1 cellular context compared by ENCODE assay signal in genomic region chr14:91060472-91061308, GRCh38.
TF ChIP-seq lines count a peak whose summit lies in the region.

RPS6KA5 (minus strand) TSS chr14:91060641; CDS start chr14:91060434, 207 bp downstream.

TF ChIP-seq in GM12878, 131 proteins besides CTCF, POLR2A, EP300 and RAD21 (continued from another document and continues in another):
- TF ChIP-seq, protein P1, sequence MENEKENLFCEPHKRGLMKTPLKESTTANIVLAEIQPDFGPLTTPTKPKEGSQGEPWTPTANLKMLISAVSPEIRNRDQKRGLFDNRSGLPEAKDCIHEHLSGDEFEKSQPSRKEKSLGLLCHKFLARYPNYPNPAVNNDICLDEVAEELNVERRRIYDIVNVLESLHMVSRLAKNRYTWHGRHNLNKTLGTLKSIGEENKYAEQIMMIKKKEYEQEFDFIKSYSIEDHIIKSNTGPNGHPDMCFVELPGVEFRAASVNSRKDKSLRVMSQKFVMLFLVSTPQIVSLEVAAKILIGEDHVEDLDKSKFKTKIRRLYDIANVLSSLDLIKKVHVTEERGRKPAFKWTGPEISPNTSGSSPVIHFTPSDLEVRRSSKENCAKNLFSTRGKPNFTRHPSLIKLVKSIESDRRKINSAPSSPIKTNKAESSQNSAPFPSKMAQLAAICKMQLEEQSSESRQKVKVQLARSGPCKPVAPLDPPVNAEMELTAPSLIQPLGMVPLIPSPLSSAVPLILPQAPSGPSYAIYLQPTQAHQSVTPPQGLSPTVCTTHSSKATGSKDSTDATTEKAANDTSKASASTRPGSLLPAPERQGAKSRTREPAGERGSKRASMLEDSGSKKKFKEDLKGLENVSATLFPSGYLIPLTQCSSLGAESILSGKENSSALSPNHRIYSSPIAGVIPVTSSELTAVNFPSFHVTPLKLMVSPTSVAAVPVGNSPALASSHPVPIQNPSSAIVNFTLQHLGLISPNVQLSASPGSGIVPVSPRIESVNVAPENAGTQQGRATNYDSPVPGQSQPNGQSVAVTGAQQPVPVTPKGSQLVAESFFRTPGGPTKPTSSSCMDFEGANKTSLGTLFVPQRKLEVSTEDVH (IDR thresholded peaks at IDR 0.05; ENCODE audit: low read depth, partially characterized antibody) = no peak
- TF ChIP-seq ZNF384 (IDR thresholded peaks at IDR 0.05; ENCODE audit: borderline replicate concordance, low read depth, low read length) = no peak
- TF ChIP-seq HDGF (IDR thresholded peaks at IDR 0.05) = peak; percentile 99
- 0 out of 2 replicates have a peak, but pooled peaks have one; percentile 17 for TF ChIP-seq TARDBP (IDR thresholded peaks at IDR 0.05; ENCODE audit: borderline replicate concordance)
- TF ChIP-seq TCF7 (IDR thresholded peaks at IDR 0.05; ENCODE audit: borderline replicate concordance) = no peak
- TF ChIP-seq MTA3 (IDR thresholded peaks at IDR 0.05; ENCODE audit: borderline replicate concordance, low read length) = no peak
- TF ChIP-seq, protein P2, sequence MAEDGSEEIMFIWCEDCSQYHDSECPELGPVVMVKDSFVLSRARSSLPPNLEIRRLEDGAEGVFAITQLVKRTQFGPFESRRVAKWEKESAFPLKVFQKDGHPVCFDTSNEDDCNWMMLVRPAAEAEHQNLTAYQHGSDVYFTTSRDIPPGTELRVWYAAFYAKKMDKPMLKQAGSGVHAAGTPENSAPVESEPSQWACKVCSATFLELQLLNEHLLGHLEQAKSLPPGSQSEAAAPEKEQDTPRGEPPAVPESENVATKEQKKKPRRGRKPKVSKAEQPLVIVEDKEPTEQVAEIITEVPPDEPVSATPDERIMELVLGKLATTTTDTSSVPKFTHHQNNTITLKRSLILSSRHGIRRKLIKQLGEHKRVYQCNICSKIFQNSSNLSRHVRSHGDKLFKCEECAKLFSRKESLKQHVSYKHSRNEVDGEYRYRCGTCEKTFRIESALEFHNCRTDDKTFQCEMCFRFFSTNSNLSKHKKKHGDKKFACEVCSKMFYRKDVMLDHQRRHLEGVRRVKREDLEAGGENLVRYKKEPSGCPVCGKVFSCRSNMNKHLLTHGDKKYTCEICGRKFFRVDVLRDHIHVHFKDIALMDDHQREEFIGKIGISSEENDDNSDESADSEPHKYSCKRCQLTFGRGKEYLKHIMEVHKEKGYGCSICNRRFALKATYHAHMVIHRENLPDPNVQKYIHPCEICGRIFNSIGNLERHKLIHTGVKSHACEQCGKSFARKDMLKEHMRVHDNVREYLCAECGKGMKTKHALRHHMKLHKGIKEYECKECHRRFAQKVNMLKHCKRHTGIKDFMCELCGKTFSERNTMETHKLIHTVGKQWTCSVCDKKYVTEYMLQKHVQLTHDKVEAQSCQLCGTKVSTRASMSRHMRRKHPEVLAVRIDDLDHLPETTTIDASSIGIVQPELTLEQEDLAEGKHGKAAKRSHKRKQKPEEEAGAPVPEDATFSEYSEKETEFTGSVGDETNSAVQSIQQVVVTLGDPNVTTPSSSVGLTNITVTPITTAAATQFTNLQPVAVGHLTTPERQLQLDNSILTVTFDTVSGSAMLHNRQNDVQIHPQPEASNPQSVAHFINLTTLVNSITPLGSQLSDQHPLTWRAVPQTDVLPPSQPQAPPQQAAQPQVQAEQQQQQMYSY (CRISPR knock-in tag; IDR thresholded peaks at IDR 0.05) = no peak
- 0 out of 2 replicates have a peak, but pooled peaks have one; percentile 37 for TF ChIP-seq RBBP5 (conservative IDR thresholded peaks at IDR 0.05)
- peak; percentile 17; the same call in 1 of the 2 replicates for TF ChIP-seq PAX5 (IDR thresholded peaks at IDR 0.05; ENCODE audit: borderline replicate concordance, low read depth, low read length)
- TF ChIP-seq SKIL (IDR thresholded peaks at IDR 0.05; ENCODE audit: low read depth, poor library complexity, severe bottlenecking) = no peak
- TF ChIP-seq KDM1A (IDR thresholded peaks at IDR 0.05; ENCODE audit: borderline replicate concordance) = no peak
- TF ChIP-seq BRCA1 (IDR thresholded peaks at IDR 0.05; ENCODE audit: low read depth, low read length) = no peak
- no peak for TF ChIP-seq SMARCA5 (IDR thresholded peaks at IDR 0.05)
- no peak for TF ChIP-seq CHD1 (IDR thresholded peaks at IDR 0.05; ENCODE audit: low read depth, low read length)
- peak; percentile 92 for TF ChIP-seq SP1 (IDR thresholded peaks at IDR 0.05; ENCODE audit: low read depth, low read length)
- no peak for TF ChIP-seq ZNF274 (IDR thresholded peaks at IDR 0.05; ENCODE audit: insufficient read depth, insufficient read length)
- TF ChIP-seq, protein P3, sequence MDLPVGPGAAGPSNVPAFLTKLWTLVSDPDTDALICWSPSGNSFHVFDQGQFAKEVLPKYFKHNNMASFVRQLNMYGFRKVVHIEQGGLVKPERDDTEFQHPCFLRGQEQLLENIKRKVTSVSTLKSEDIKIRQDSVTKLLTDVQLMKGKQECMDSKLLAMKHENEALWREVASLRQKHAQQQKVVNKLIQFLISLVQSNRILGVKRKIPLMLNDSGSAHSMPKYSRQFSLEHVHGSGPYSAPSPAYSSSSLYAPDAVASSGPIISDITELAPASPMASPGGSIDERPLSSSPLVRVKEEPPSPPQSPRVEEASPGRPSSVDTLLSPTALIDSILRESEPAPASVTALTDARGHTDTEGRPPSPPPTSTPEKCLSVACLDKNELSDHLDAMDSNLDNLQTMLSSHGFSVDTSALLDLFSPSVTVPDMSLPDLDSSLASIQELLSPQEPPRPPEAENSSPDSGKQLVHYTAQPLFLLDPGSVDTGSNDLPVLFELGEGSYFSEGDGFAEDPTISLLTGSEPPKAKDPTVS (IDR thresholded peaks at IDR 0.05; ENCODE audit: low read depth, low read length) = no peak
- TF ChIP-seq ZZZ3 (IDR thresholded peaks at IDR 0.05; ENCODE audit: control insufficient read depth, insufficient read length, low read depth) = no peak
- no peak for TF ChIP-seq ESRRA (IDR thresholded peaks at IDR 0.05; ENCODE audit: low read length)
- TF ChIP-seq SPI1 (IDR thresholded peaks at IDR 0.05; ENCODE audit: borderline replicate concordance, insufficient read depth, low read depth, low read length) = peak; percentile 24; the same call in 1 of the 2 replicates
- 0 out of 2 replicates have a peak, but pooled peaks have one; percentile 12 for TF ChIP-seq TCF3 (IDR thresholded peaks at IDR 0.05; ENCODE audit: borderline replicate concordance, insufficient read depth, low read depth, low read length)
- TF ChIP-seq E2F4 (IDR thresholded peaks at IDR 0.05; ENCODE audit: low read depth, low read length) = peak; percentile 78
- peak in 1 of 2 experiments; percentile 8; a peak in 1 of 4 replicates for TF ChIP-seq BHLHE40 (IDR thresholded peaks at IDR 0.05; ENCODE audit: borderline replicate concordance in 1 of 2, low read depth in 2 of 2, low read length in 1 of 2)
- no peak for TF ChIP-seq CBFB (IDR thresholded peaks at IDR 0.05; ENCODE audit: low read depth)
- no peak for TF ChIP-seq ZNF217 (IDR thresholded peaks at IDR 0.05)
- no peak; the same call in 1 of the 2 replicates for TF ChIP-seq PML (IDR thresholded peaks at IDR 0.05; ENCODE audit: low read length)
- no peak for TF ChIP-seq SMAD5 (IDR thresholded peaks at IDR 0.05; ENCODE audit: low read depth)
- TF ChIP-seq, protein P4, sequence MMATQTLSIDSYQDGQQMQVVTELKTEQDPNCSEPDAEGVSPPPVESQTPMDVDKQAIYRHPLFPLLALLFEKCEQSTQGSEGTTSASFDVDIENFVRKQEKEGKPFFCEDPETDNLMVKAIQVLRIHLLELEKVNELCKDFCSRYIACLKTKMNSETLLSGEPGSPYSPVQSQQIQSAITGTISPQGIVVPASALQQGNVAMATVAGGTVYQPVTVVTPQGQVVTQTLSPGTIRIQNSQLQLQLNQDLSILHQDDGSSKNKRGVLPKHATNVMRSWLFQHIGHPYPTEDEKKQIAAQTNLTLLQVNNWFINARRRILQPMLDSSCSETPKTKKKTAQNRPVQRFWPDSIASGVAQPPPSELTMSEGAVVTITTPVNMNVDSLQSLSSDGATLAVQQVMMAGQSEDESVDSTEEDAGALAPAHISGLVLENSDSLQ (IDR thresholded peaks at IDR 0.05) = peak; percentile 99
- no peak for TF ChIP-seq ZSCAN29 (IDR thresholded peaks at IDR 0.05)
- peak; percentile 83 for TF ChIP-seq NRF1 (conservative IDR thresholded peaks at IDR 0.05; ENCODE audit: low read depth, low read length)
- TF ChIP-seq SMAD1 (IDR thresholded peaks at IDR 0.05; ENCODE audit: low read depth, partially characterized antibody) = no peak
- peak; percentile 50 for TF ChIP-seq TBL1XR1 (IDR thresholded peaks at IDR 0.05; ENCODE audit: low read depth, low read length)
- TF ChIP-seq HCFC1 (IDR thresholded peaks at IDR 0.05; ENCODE audit: low read length) = no peak; the same call in none of the 2 replicates
- TF ChIP-seq CBX3 (IDR thresholded peaks at IDR 0.05; ENCODE audit: borderline replicate concordance, low read depth) = no peak
- TF ChIP-seq CBX5 (IDR thresholded peaks at IDR 0.05; ENCODE audit: low read depth) = no peak
- peak; percentile 92 for TF ChIP-seq RFX5 (IDR thresholded peaks at IDR 0.05; ENCODE audit: low read depth, low read length)
- no peak for TF ChIP-seq PAX8 (IDR thresholded peaks at IDR 0.05)
- peak; percentile 13; the same call in 1 of the 2 replicates for TF ChIP-seq GATAD2B (conservative IDR thresholded peaks at IDR 0.05; ENCODE audit: low read depth)
- peak; percentile 25 for TF ChIP-seq IKZF1 (conservative IDR thresholded peaks at IDR 0.05)
- no peak for TF ChIP-seq BCL11A (IDR thresholded peaks at IDR 0.05; ENCODE audit: low read depth, low read length)
- TF ChIP-seq JUND (IDR thresholded peaks at IDR 0.05; ENCODE audit: low read depth, low read length) = no peak
- TF ChIP-seq HDAC2 (IDR thresholded peaks at IDR 0.05) = no peak
- peak; percentile 95 for TF ChIP-seq NFYA (IDR thresholded peaks at IDR 0.05; ENCODE audit: borderline replicate concordance, low read depth, low read length)
- TF ChIP-seq FOXK2 (IDR thresholded peaks at IDR 0.05) = peak; percentile 91
- TF ChIP-seq, protein P5, sequence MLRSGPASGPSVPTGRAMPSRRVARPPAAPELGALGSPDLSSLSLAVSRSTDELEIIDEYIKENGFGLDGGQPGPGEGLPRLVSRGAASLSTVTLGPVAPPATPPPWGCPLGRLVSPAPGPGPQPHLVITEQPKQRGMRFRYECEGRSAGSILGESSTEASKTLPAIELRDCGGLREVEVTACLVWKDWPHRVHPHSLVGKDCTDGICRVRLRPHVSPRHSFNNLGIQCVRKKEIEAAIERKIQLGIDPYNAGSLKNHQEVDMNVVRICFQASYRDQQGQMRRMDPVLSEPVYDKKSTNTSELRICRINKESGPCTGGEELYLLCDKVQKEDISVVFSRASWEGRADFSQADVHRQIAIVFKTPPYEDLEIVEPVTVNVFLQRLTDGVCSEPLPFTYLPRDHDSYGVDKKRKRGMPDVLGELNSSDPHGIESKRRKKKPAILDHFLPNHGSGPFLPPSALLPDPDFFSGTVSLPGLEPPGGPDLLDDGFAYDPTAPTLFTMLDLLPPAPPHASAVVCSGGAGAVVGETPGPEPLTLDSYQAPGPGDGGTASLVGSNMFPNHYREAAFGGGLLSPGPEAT (IDR thresholded peaks at IDR 0.05; ENCODE audit: low read depth) = no peak
- no peak for TF ChIP-seq HDAC6 (IDR thresholded peaks at IDR 0.05; ENCODE audit: unreplicated experiment)
- TF ChIP-seq RUNX3 (IDR thresholded peaks at IDR 0.05; ENCODE audit: low read length) = peak; percentile 69
- no peak for TF ChIP-seq RCOR1 (conservative IDR thresholded peaks at IDR 0.05; ENCODE audit: low read depth, low read length)
- TF ChIP-seq KLF5 (IDR thresholded peaks at IDR 0.05; ENCODE audit: partially characterized antibody) = peak; percentile 69
- peak; percentile 84; the same call in 1 of the 2 replicates for TF ChIP-seq SIN3A (IDR thresholded peaks at IDR 0.05; ENCODE audit: low read depth, low read length)
- TF ChIP-seq STAT1 (conservative IDR thresholded peaks at IDR 0.05) = 0 out of 2 replicates have a peak, but pooled peaks have one; percentile 62
- TF ChIP-seq IRF3 (IDR thresholded peaks at IDR 0.05) = no peak; the same call in none of the 2 replicates
- TF ChIP-seq, protein P6, sequence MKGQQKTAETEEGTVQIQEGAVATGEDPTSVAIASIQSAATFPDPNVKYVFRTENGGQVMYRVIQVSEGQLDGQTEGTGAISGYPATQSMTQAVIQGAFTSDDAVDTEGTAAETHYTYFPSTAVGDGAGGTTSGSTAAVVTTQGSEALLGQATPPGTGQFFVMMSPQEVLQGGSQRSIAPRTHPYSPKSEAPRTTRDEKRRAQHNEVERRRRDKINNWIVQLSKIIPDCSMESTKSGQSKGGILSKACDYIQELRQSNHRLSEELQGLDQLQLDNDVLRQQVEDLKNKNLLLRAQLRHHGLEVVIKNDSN (IDR thresholded peaks at IDR 0.05; ENCODE audit: borderline replicate concordance, extremely low read length, insufficient read depth, low read depth, low read length) = peak; percentile 24
- TF ChIP-seq RAD51 (IDR thresholded peaks at IDR 0.05) = peak; percentile 79
- no peak for TF ChIP-seq WRNIP1 (IDR thresholded peaks at IDR 0.05; ENCODE audit: borderline replicate concordance, low read depth, low read length)
- no peak for TF ChIP-seq MEF2A (IDR thresholded peaks at IDR 0.05; ENCODE audit: insufficient read depth, low read depth, low read length)
- 0 out of 2 replicates have a peak, but pooled peaks have one; percentile 79 for TF ChIP-seq ZNF207 (IDR thresholded peaks at IDR 0.05; ENCODE audit: borderline replicate concordance)
